In genomic region chr16:77745972-77746371, GRCh38 we compare ENCODE assay signal across 30 cellular contexts. TPM values are rescaled to one million over a fixed set of nuclear protein-coding genes. Genes with fewer than 3 reads are reported as not detected.
"Had no signal": no experiment of that assay in that cellular context is flagged by ENCODE, and none has a peak within 500 bp of the region (broad histone marks: within the 10 kb centered on the region; RNA-seq: fewer than 3 reads in every experiment).

No MANE protein-coding gene starts in this region.

- ATAC-seq: activated CD8-positive, alpha-beta memory T cell treated with anti-CD3 and anti-CD28 coated beads, Interleukin-2, amount 10 ng/mL, durations not matched to agents 7 days and 5 days; activated CD8-positive, alpha-beta T cell treated with anti-CD3 and anti-CD28 coated beads, Interleukin-2, amount 10 ng/mL, durations not matched to agents 7 days and 5 days; activated naive CD8-positive, alpha-beta T cell treated with anti-CD3 and anti-CD28 coated beads, Interleukin-2, amount 50 U/mL, for 24 hours; sciatic nerve; stimulated activated memory B cell treated with anti-CD40 and anti-IgM and Interleukin-4, amounts not matched to agents 10 μg/mL and 1 μg/mL and 100 μg/mL, for 72 hours; stimulated activated naive CD8-positive, alpha-beta T cell treated with anti-CD3 and anti-CD28 coated beads, Interleukin-15, amount 100 ng/mL, for 72 hours; T-helper 17 cell had no signal

- H3K4me3 ChIP-seq: breast epithelium, left ventricle myocardium inferior, lung, ovary, prostate gland, thyroid gland, upper lobe of left lung, vagina had no signal

- H3K9me3 ChIP-seq: breast epithelium, left ventricle myocardium inferior, neutrophil, ovary, prostate gland, thyroid gland, upper lobe of left lung, vagina had no signal

- DNase-seq: activated CD4-positive, CD25-positive, alpha-beta regulatory T cell treated with anti-CD3 and anti-CD28 coated beads, Interleukin-2, amount 50 U/mL, for 72 hours; activated CD8-positive, alpha-beta memory T cell treated with anti-CD3 and anti-CD28 coated beads, Interleukin-2, amount 10 ng/mL, durations not matched to agents 7 days and 5 days; activated CD8-positive, alpha-beta T cell treated with anti-CD3 and anti-CD28 coated beads, Interleukin-2, amount 10 ng/mL, durations not matched to agents 7 days and 5 days; activated naive CD8-positive, alpha-beta T cell treated with anti-CD3 and anti-CD28 coated beads, Interleukin-2, amount 50 U/mL, for 24 hours; activated T-cell treated with anti-CD3 and anti-CD28 coated beads, Interleukin-2, amount 50 U/mL, for 48 hours; dermis blood vessel endothelial cell; effector CD4-positive, alpha-beta T cell; glutamatergic neuron; islet precursor cell; left ventricle myocardium inferior; naive B cell; nephron progenitor cell; ovary; retina; small intestine; stimulated activated CD4-positive, alpha-beta T cell treated with anti-CD3 and anti-CD28 coated beads, Interleukin-4, amount 100 ng/mL, for 24 hours; stimulated activated naive CD8-positive, alpha-beta T cell treated with anti-CD3 and anti-CD28 coated beads, Interleukin-15, amount 100 ng/mL, for 72 hours; T-helper 17 cell; T1000; thyroid gland; upper lobe of left lung had no signal

- H3K4me1 ChIP-seq: breast epithelium, left ventricle myocardium inferior, prostate gland, thyroid gland, upper lobe of left lung, vagina had no signal

- H3K27ac ChIP-seq: breast epithelium, epithelial cell of prostate, left ventricle myocardium inferior, neutrophil, ovary, prostate gland, thyroid gland, upper lobe of left lung, vagina had no signal

- H3K27me3 ChIP-seq: breast epithelium, neutrophil, ovary, thyroid gland, upper lobe of left lung, vagina had no signal

- H3K36me3 ChIP-seq: breast epithelium, left ventricle myocardium inferior, neutrophil, ovary, prostate gland, thyroid gland, upper lobe of left lung, vagina had no signal

RNA-seq across cellular contexts. Expression of gene VAT1L, which starts 42.4 kb away (rescaled TPM):
- total RNA-seq: activated CD8-positive, alpha-beta memory T cell treated with anti-CD3 and anti-CD28 coated beads, Interleukin-2, amount 10 ng/mL, durations not matched to agents 7 days and 5 days; activated CD8-positive, alpha-beta T cell treated with anti-CD3 and anti-CD28 coated beads, Interleukin-2, amount 10 ng/mL, durations not matched to agents 7 days and 5 days; activated T-helper 2 cell treated with anti-CD3 and anti-CD28 coated beads, Interferon-gamma antibody, Interleukin-2, Interleukin-4, amounts not matched to agents 10 μg/mL and 5 μg/mL and 100 μg/mL, durations not matched to agents 14 hours and 24 hours and 36 hours; T-helper 17 cell had no signal
